In genomic region chr7:95501261-95501816, GRCh38 we compare ENCODE assay signal across 8 cellular contexts.
DNase-seq lines count a peak whose midpoint lies in the region; ATAC-seq lines count a peak whose summit lies in the region.

No MANE protein-coding gene starts in this region.

- H3K27me3 Mint-ChIP-seq in activated naive CD4-positive, alpha-beta T cell treated with anti-CD3 and anti-CD28 coated beads, Interleukin-2, amount 10 ng/mL, durations not matched to agents 7 days and 5 days, result peaks cover 4% of the 10 kb centered on the region
- H3K27me3 Mint-ChIP-seq in stimulated activated naive CD8-positive, alpha-beta T cell treated with anti-CD3 and anti-CD28 coated beads, Interleukin-15, amount 100 ng/mL, for 72 hours, result no peaks in the 10 kb centered on the region

- H3K4me1 Mint-ChIP-seq in activated naive CD4-positive, alpha-beta T cell treated with anti-CD3 and anti-CD28 coated beads, Interleukin-2, amount 10 ng/mL, durations not matched to agents 7 days and 5 days, result peaks cover 30% of the 10 kb centered on the region
- H3K4me1 Mint-ChIP-seq in stimulated activated naive CD8-positive, alpha-beta T cell treated with anti-CD3 and anti-CD28 coated beads, Interleukin-15, amount 100 ng/mL, for 72 hours, result peaks cover 35% of the 10 kb centered on the region

- peak overlapping the region; percentile 57 for H3K27ac Mint-ChIP-seq in activated naive CD4-positive, alpha-beta T cell treated with anti-CD3 and anti-CD28 coated beads, Interleukin-2, amount 10 ng/mL, durations not matched to agents 7 days and 5 days
- peak overlapping the region; percentile 78 to 92 for H3K27ac Mint-ChIP-seq in stimulated activated naive CD8-positive, alpha-beta T cell treated with anti-CD3 and anti-CD28 coated beads, Interleukin-15, amount 100 ng/mL, for 72 hours

- H3K36me3 Mint-ChIP-seq in activated naive CD4-positive, alpha-beta T cell treated with anti-CD3 and anti-CD28 coated beads, Interleukin-2, amount 10 ng/mL, durations not matched to agents 7 days and 5 days, result no peaks in the 10 kb centered on the region

- CTCF ChIA-PET in activated naive CD4-positive, alpha-beta T cell treated with anti-CD3 and anti-CD28 coated beads, Interleukin-2, amount 10 ng/mL, durations not matched to agents 7 days and 5 days (lab: Charles Lee), result interaction anchor here (1.0 to 2.4 kb wide), 3 partner anchors 8 to 22 kb away, joined by 5 to 11 read pairs (median 6); no protein-coding TSS in a partner anchor

- H3K9me3 Mint-ChIP-seq in activated naive CD4-positive, alpha-beta T cell treated with anti-CD3 and anti-CD28 coated beads, Interleukin-2, amount 10 ng/mL, durations not matched to agents 7 days and 5 days, result peaks cover 2% of the 10 kb centered on the region
- H3K9me3 Mint-ChIP-seq in stimulated activated naive CD8-positive, alpha-beta T cell treated with anti-CD3 and anti-CD28 coated beads, Interleukin-15, amount 100 ng/mL, for 72 hours, result no peaks in the 10 kb centered on the region

- no peak for DNase-seq in activated naive CD4-positive, alpha-beta T cell treated with anti-CD3 and anti-CD28 coated beads, Interleukin-2, amount 10 ng/mL, durations not matched to agents 7 days and 5 days
- no peak for DNase-seq in activated naive CD4-positive, alpha-beta T cell (lab: John Stamatoyannopoulos, UW)
- DNase-seq in SW480 (ENCODE audit: low spot score) (peak; percentile 92), HuH-7.5 (ENCODE audit: low spot score) (no peak), NCI-H1694 treated with DMSO at 0.1 percent for 48 hours (lab: John Stamatoyannopoulos, UW) (no peak), Ammon's horn (ENCODE audit: low spot score) (no peak)
- peak; percentile 7 to 36 for DNase-seq in stimulated activated naive CD8-positive, alpha-beta T cell treated with anti-CD3 and anti-CD28 coated beads, Interleukin-15, amount 100 ng/mL, for 72 hours

- peak; percentile 88 for ATAC-seq in HG02943 (IDR thresholded peaks at IDR 0.05; ENCODE audit: low read depth, unreplicated experiment)
- ATAC-seq in stimulated activated naive CD8-positive, alpha-beta T cell treated with anti-CD3 and anti-CD28 coated beads, Interleukin-15, amount 100 ng/mL, for 72 hours, result peak; percentile 95

- no peak overlapping the region for H3K4me3 Mint-ChIP-seq in activated naive CD4-positive, alpha-beta T cell treated with anti-CD3 and anti-CD28 coated beads, Interleukin-2, amount 10 ng/mL, durations not matched to agents 7 days and 5 days
- H3K4me3 Mint-ChIP-seq in stimulated activated naive CD8-positive, alpha-beta T cell treated with anti-CD3 and anti-CD28 coated beads, Interleukin-15, amount 100 ng/mL, for 72 hours, result peak overlapping the region; percentile 1 to 62

Comparison
In these comparisons a context has a peak if more than half of its experiments do, and no peak if none do; other contexts are left out.
1. DNase-seq: peak in SW480 (single experiment) and stimulated activated naive CD8-positive, alpha-beta T cell treated with anti-CD3 and anti-CD28 coated beads, Interleukin-15, amount 100 ng/mL, for 72 hours (2 of 2); none in activated naive CD4-positive, alpha-beta T cell treated with anti-CD3 and anti-CD28 coated beads, Interleukin-2, amount 10 ng/mL, durations not matched to agents 7 days and 5 days (single experiment), activated naive CD4-positive, alpha-beta T cell (0 of 4), HuH-7.5 (single experiment), NCI-H1694 treated with DMSO at 0.1 percent for 48 hours (single experiment) and Ammon's horn (single experiment).